ENCODE assay signal across 8 cellular contexts in genomic region chr12:6326316-6326959, GRCh38. TPM values are rescaled to one million over a fixed set of nuclear protein-coding genes. Genes with fewer than 3 reads are reported as not detected.
DNase-seq lines count a peak whose midpoint lies in the region; ATAC-seq, FAIRE-seq and TF ChIP-seq lines count a peak whose summit lies in the region.

No MANE protein-coding gene starts in this region.

- no peaks in the 10 kb centered on the region for H3K9me1 ChIP-seq in keratinocyte (ENCODE audit: control insufficient read depth, extremely low read depth, insufficient read depth, low read length)

- peaks cover 21% of the 10 kb centered on the region for H3K36me3 Mint-ChIP-seq in astrocyte (ENCODE audit: low read depth, unreplicated experiment)

- no peak for FAIRE-seq in astrocyte (lab: Jason Lieb, UNC)
- no peak for FAIRE-seq in keratinocyte (lab: Jason Lieb, UNC)
- FAIRE-seq in GM12892 (lab: Jason Lieb, UNC), result no peak

- H3K79me2 ChIP-seq in astrocyte (ENCODE audit: insufficient read depth, low read length) (peaks cover 15% of the 10 kb centered on the region), keratinocyte (ENCODE audit: control insufficient read depth, insufficient read depth, low read length) (peaks cover 22% of the 10 kb centered on the region)

- TF ChIP-seq POLR2A in thyroid gland (IDR thresholded peaks at IDR 0.05) (no peak), GM12892 (IDR thresholded peaks at IDR 0.05; ENCODE audit: low read depth, low read length) (no peak)

- DNase-seq in Caki2 (ENCODE audit: low read depth) (peak; percentile 28), LNCaP clone FGC (ENCODE audit: low read depth) (no peak), astrocyte (ENCODE audit: low read depth) (no peak), keratinocyte (ENCODE audit: low read depth, low spot score) (no peak), thyroid gland (peak in 1 of 2 donors; percentile 35), GM12892 (ENCODE audit: insufficient read length) (no peak)

- H3K4me3 Mint-ChIP-seq in astrocyte (ENCODE audit: unreplicated experiment), result peak overlapping the region; percentile 24

- dilution Hi-C loops in keratinocyte (cut with MboI; ENCODE audit: extremely low pct_ligation_motif_present, low sequenced_read_pairs), result no loop called here

- H3K4me2 ChIP-seq in astrocyte (ENCODE audit: low read length), result no peak overlapping the region
- H3K4me2 ChIP-seq in keratinocyte (ENCODE audit: control insufficient read depth, extremely low read depth, insufficient read depth, low read depth, low read length), result no peak overlapping the region

- no peaks in the 10 kb centered on the region for H3K9me3 Mint-ChIP-seq in astrocyte (ENCODE audit: unreplicated experiment)

- H3K4me1 ChIP-seq in astrocyte (ENCODE audit: insufficient read depth, low read length) (peaks cover 19% of the 10 kb centered on the region), keratinocyte (ENCODE audit: control insufficient read depth, extremely low read depth, insufficient read depth, low read length) (peaks cover 18% of the 10 kb centered on the region), thyroid gland (peaks cover 9 to 70% of the 10 kb centered on the region in 2 donors)

- in situ Hi-C loops in Caki2 (cut with HindIII; ENCODE audit: low pct_unique_long_range_greater_than_20kb, low sequenced_read_pairs), result no loop called here

- TF ChIP-seq CTCF in LNCaP clone FGC (IDR thresholded peaks at IDR 0.05; ENCODE audit: control insufficient read depth, extremely low read depth, insufficient read depth) (0 out of 2 replicates have a peak, but pooled peaks have one; percentile 12), astrocyte (IDR thresholded peaks at IDR 0.05; ENCODE audit: insufficient read depth, low read depth, low read length) (peak; percentile 17), keratinocyte (optimal IDR thresholded peaks at IDR 0.05 in 1 of 3, IDR thresholded peaks at IDR 0.05 in 1 of 3, conservative IDR thresholded peaks at IDR 0.05 in 1 of 3; ENCODE audit: extremely low read depth in 1 of 3, insufficient read depth in 2 of 3, low read length in 3 of 3) (peak; percentile 13 to 65 (median 36)), thyroid gland (IDR thresholded peaks at IDR 0.05) (peak in 4 of 6 experiments; percentile 8 to 37 (median 32))

- H3K27ac ChIP-seq in astrocyte (ENCODE audit: low read depth, low read length) (no peak overlapping the region), keratinocyte (ENCODE audit: control insufficient read depth, insufficient read depth, low read length) (no peak overlapping the region), thyroid gland (peak overlapping the region in 2 of 3 donors; percentile 54 to 84)

- H3K27me3 Mint-ChIP-seq in astrocyte (ENCODE audit: low read depth, unreplicated experiment), result no peaks in the 10 kb centered on the region

- intact Hi-C loops in thyroid gland (cut with DNase I), result loop anchor here (5.0 kb wide), 1 partner anchor 141 kb away; no protein-coding TSS in a partner anchor

- H3K4me3 ChIP-seq in LNCaP clone FGC (ENCODE audit: low read depth, low read length), result no peak overlapping the region
- H3K4me3 ChIP-seq in astrocyte (ENCODE audit: insufficient read depth, low read depth, low read length), result no peak overlapping the region
- H3K4me3 ChIP-seq in keratinocyte (ENCODE audit: control insufficient read depth in 2 of 3, extremely low read depth in 1 of 3, insufficient read depth in 2 of 3, low read depth in 1 of 3, low read length in 3 of 3), result no peak overlapping the region
- no peak overlapping the region for H3K4me3 ChIP-seq in thyroid gland (replicated peaks in 1 of 3)

- H4K20me1 ChIP-seq in astrocyte (ENCODE audit: insufficient read depth, low read length) (peaks cover 34% of the 10 kb centered on the region), keratinocyte (ENCODE audit: control insufficient read depth, extremely low read depth, insufficient read depth, low read length) (peaks cover 4% of the 10 kb centered on the region)

- ATAC-seq in GM19397 (IDR thresholded peaks at IDR 0.05; ENCODE audit: unreplicated experiment) (no peak), HG02885 (IDR thresholded peaks at IDR 0.05; ENCODE audit: poor library complexity, unreplicated experiment) (no peak)

- H3K27ac Mint-ChIP-seq in astrocyte (ENCODE audit: unreplicated experiment), result peak overlapping the region; percentile 77

- H3K36me3 ChIP-seq in astrocyte (ENCODE audit: insufficient read depth, low read length) (peaks cover 24% of the 10 kb centered on the region), keratinocyte (ENCODE audit: control insufficient read depth in 2 of 2, extremely low read depth in 1 of 2, insufficient read depth in 2 of 2, low read length in 2 of 2) (peaks cover 39 to 43% of the 10 kb centered on the region in 2 experiments), thyroid gland (peaks cover 43% of the 10 kb centered on the region in 2 donors)

- 63 to 70% methylated on average over 16 of the region's 16 CpGs for WGBS in thyroid gland, 2 donors

- H2AFZ ChIP-seq in astrocyte (ENCODE audit: low read depth, low read length) (no peak overlapping the region), keratinocyte (ENCODE audit: control insufficient read depth, low read length) (no peak overlapping the region)

- peaks cover 30% of the 10 kb centered on the region for H3K4me1 Mint-ChIP-seq in astrocyte (ENCODE audit: low read depth, unreplicated experiment)

- H3K9ac ChIP-seq in astrocyte (ENCODE audit: low read length) (no peak overlapping the region), keratinocyte (ENCODE audit: control insufficient read depth, extremely low read depth, insufficient read depth, low read length) (peak overlapping the region; percentile 28)

- H3K9me3 ChIP-seq in astrocyte (ENCODE audit: insufficient read depth, low read depth, low read length) (no peaks in the 10 kb centered on the region), keratinocyte (ENCODE audit: control insufficient read depth, low read depth, low read length) (no peaks in the 10 kb centered on the region), thyroid gland (no peaks in the 10 kb centered on the region)

- H3K27me3 ChIP-seq in astrocyte (ENCODE audit: insufficient read depth, low read length) (no peaks in the 10 kb centered on the region), keratinocyte (ENCODE audit: control insufficient read depth, extremely low read depth, insufficient read depth, low read length) (no peaks in the 10 kb centered on the region), thyroid gland (no peaks in the 10 kb centered on the region)

RNA-seq across cellular contexts. Expression of gene TNFRSF1A, which starts 15.4 kb away (rescaled TPM):
- total RNA-seq in Caki2 (2014; rRNA removed; shearing (Covaris generic); ENCODE audit: low replicate concordance), result 121 and 171 TPM in 2 replicates
- 118 and 128 TPM in 2 replicates for total RNA-seq in astrocyte
- 54.0 to 157 TPM (median 101 TPM) in 3 replicates for polyA plus RNA-seq in keratinocyte
- polyA plus RNA-seq in keratinocyte (2011; ENCODE audit: low read depth), result 24.9 TPM
- 87.5 and 120 TPM in 2 replicates for polyA plus RNA-seq in keratinocyte (2011; cell fraction: cytosol; rRNA removed)
- 212 and 216 TPM in 2 replicates for polyA plus RNA-seq in keratinocyte (2011; cell fraction: nucleus; rRNA removed)
- 88.6 and 105 TPM in 2 replicates for polyA plus RNA-seq in keratinocyte (2012; ENCODE audit: low replicate concordance)
- polyA minus RNA-seq in keratinocyte, result 62.7 to 254 TPM (median 79.8 TPM) in 3 replicates
- polyA minus RNA-seq in keratinocyte (2011; cell fraction: cytosol; rRNA and poly(A)+ RNA removed), result 106 TPM
- 109 and 203 TPM in 2 replicates for polyA minus RNA-seq in keratinocyte (2011; cell fraction: nucleus; rRNA and poly(A)+ RNA removed)
- total RNA-seq in thyroid gland, result 100 to 1,000 TPM; 131 to 185 (median 150) TPM
- 6.0 TPM for polyA plus RNA-seq in GM12892 (2012; ENCODE audit: missing spikeins)

RNA-seq across cellular contexts. Expression of gene PLEKHG6, which starts 16.0 kb away (rescaled TPM):
- total RNA-seq in Caki2 (2014; rRNA removed; shearing (Covaris generic); ENCODE audit: low replicate concordance), result 1.0 and 2.0 TPM in 2 replicates
- 0.72 and 2.5 TPM in 2 replicates for total RNA-seq in astrocyte
- 0.74 to 1.9 TPM (median 0.81 TPM) in 3 replicates for polyA plus RNA-seq in keratinocyte
- polyA plus RNA-seq in keratinocyte (2011; ENCODE audit: low read depth), result 2.2 TPM
- polyA plus RNA-seq in keratinocyte (2011; cell fraction: cytosol; rRNA removed), result 1.8 and 3.2 TPM in 2 replicates
- 3.3 and 9.0 TPM in 2 replicates for polyA plus RNA-seq in keratinocyte (2011; cell fraction: nucleus; rRNA removed)
- 1.7 and 9.6 TPM in 2 replicates for polyA plus RNA-seq in keratinocyte (2012; ENCODE audit: low replicate concordance)
- polyA minus RNA-seq in keratinocyte, result 1.2 to 5.2 TPM (median 4.6 TPM) in 3 replicates
- 5.6 TPM for polyA minus RNA-seq in keratinocyte (2011; cell fraction: cytosol; rRNA and poly(A)+ RNA removed)
- 1.5 and 2.1 TPM in 2 replicates for polyA minus RNA-seq in keratinocyte (2011; cell fraction: nucleus; rRNA and poly(A)+ RNA removed)
- 100 to 1,000 TPM in 1 of 4 donors, 10 to 100 TPM in 1, 1 to 10 TPM in 2; 4.0 to 325 (median 14.1) TPM for total RNA-seq in thyroid gland
- polyA plus RNA-seq in GM12892 (2012; ENCODE audit: missing spikeins), result 2.2 TPM

RNA-seq across cellular contexts. Expression of gene SCNN1A, which starts 48.9 kb away (rescaled TPM):
- 0.12 and 5.7 TPM in 2 replicates for total RNA-seq in Caki2 (2014; rRNA removed; shearing (Covaris generic); ENCODE audit: low replicate concordance)
- total RNA-seq in astrocyte, result 0.94 and 1.3 TPM in 2 replicates
- polyA plus RNA-seq in keratinocyte, result 3.8 to 13.2 TPM (median 11.1 TPM) in 3 replicates
- polyA plus RNA-seq in keratinocyte (2011; ENCODE audit: low read depth), result 21.9 TPM
- 4.1 and 4.5 TPM in 2 replicates for polyA plus RNA-seq in keratinocyte (2011; cell fraction: cytosol; rRNA removed)
- polyA plus RNA-seq in keratinocyte (2011; cell fraction: nucleus; rRNA removed), result 20.5 and 22.3 TPM in 2 replicates
- 12.9 and 30.9 TPM in 2 replicates for polyA plus RNA-seq in keratinocyte (2012; ENCODE audit: low replicate concordance)
- 9.3 to 37.2 TPM (median 15.6 TPM) in 3 replicates for polyA minus RNA-seq in keratinocyte
- polyA minus RNA-seq in keratinocyte (2011; cell fraction: cytosol; rRNA and poly(A)+ RNA removed), result 5.0 TPM
- polyA minus RNA-seq in keratinocyte (2011; cell fraction: nucleus; rRNA and poly(A)+ RNA removed), result 7.4 and 9.9 TPM in 2 replicates
- total RNA-seq in thyroid gland, result 100 to 1,000 TPM; 229 to 449 (median 336) TPM
- not detected for polyA plus RNA-seq in GM12892 (2012; ENCODE audit: missing spikeins)

RNA-seq across cellular contexts. Expression of gene LTBR, which starts 57.5 kb away (rescaled TPM):
- 102 and 136 TPM in 2 replicates for total RNA-seq in Caki2 (2014; rRNA removed; shearing (Covaris generic); ENCODE audit: low replicate concordance)
- 2.8 and 2.9 TPM in 2 replicates for total RNA-seq in astrocyte
- polyA plus RNA-seq in keratinocyte, result 39.5 to 101 TPM (median 42.7 TPM) in 3 replicates
- 71.5 TPM for polyA plus RNA-seq in keratinocyte (2011; ENCODE audit: low read depth)
- 39.8 and 91.6 TPM in 2 replicates for polyA plus RNA-seq in keratinocyte (2011; cell fraction: cytosol; rRNA removed)
- 116 and 157 TPM in 2 replicates for polyA plus RNA-seq in keratinocyte (2011; cell fraction: nucleus; rRNA removed)
- 81.1 and 123 TPM in 2 replicates for polyA plus RNA-seq in keratinocyte (2012; ENCODE audit: low replicate concordance)
- polyA minus RNA-seq in keratinocyte, result 25.5 to 123 TPM (median 30.4 TPM) in 3 replicates
- 90.2 TPM for polyA minus RNA-seq in keratinocyte (2011; cell fraction: cytosol; rRNA and poly(A)+ RNA removed)
- polyA minus RNA-seq in keratinocyte (2011; cell fraction: nucleus; rRNA and poly(A)+ RNA removed), result 52.7 and 58.7 TPM in 2 replicates
- total RNA-seq in thyroid gland, result 100 to 1,000 TPM; 152 to 215 (median 178) TPM
- 0.40 TPM for polyA plus RNA-seq in GM12892 (2012; ENCODE audit: missing spikeins)

Comparison
In these comparisons a context has a peak if more than half of its experiments do, and no peak if none do; other contexts are left out.
1. H3K27ac ChIP-seq: peak in thyroid gland (2 of 3); none in astrocyte (single experiment) and keratinocyte (single experiment).
2. RNA of gene SCNN1A, which starts 48.9 kb away (total RNA-seq): 229 to 449 TPM in thyroid gland; 0.12 to 5.7 TPM in Caki2 and 0.94 to 1.3 TPM in astrocyte; every median in the first group is over 10 times any median in the second.
3. Peak in every context shown above with its lines, with median percentiles within 50 percentile points of each other: CTCF ChIP-seq.